ENCODE assay signal across 9 cellular contexts in genomic region chr11:1106387-1106786, GRCh38. TPM values are rescaled to one million over a fixed set of nuclear protein-coding genes. Genes with fewer than 3 reads are reported as not detected.
"Had no signal": no experiment of that assay in that cellular context is flagged by ENCODE, and none has a peak within 500 bp of the region (broad histone marks: within the 10 kb centered on the region; RNA-seq: fewer than 3 reads in every experiment).

No MANE protein-coding gene starts in this region.

- H3K4me3 ChIP-seq: GM12878 had no signal

- DNase-seq: GDM1, GF-D8 had no signal

- ATAC-seq: GM12878 had no signal

- FAIRE-seq: G401.6, GM12878, GM12891, GM12892, GM18507, GM19239 had no signal

RNA-seq across cellular contexts. Expression of gene MUC2, which starts 31.7 kb away (rescaled TPM):
- total RNA-seq: G401 had no signal
- polyA plus RNA-seq: GM12878 had no signal

RNA-seq across cellular contexts. Expression of gene MUC5AC, which starts 51.4 kb away (rescaled TPM):
- total RNA-seq: G401, GM12878 had no signal
